In genomic region chr12:57134949-57135348, GRCh38 we compare ENCODE assay signal across 16 cellular contexts. TPM values are rescaled to one million over a fixed set of nuclear protein-coding genes. Genes with fewer than 3 reads are reported as not detected.
DNase-seq lines count a peak whose midpoint lies in the region; ATAC-seq and TF ChIP-seq lines count a peak whose summit lies in the region.
"Had no signal": no experiment of that assay in that cellular context is flagged by ENCODE, and none has a peak within 500 bp of the region (broad histone marks: within the 10 kb centered on the region; RNA-seq: fewer than 3 reads in every experiment).

No MANE protein-coding gene starts in this region.

- no peak overlapping the region for H2AK5ac ChIP-seq in neuronal stem cell (ENCODE audit: low read depth, low read length)

- H3K36me3 ChIP-seq in neuronal stem cell (replicated peaks in 1 of 2; ENCODE audit: control insufficient read depth in 2 of 2, insufficient read depth in 2 of 2, low read length in 2 of 2) (peaks cover 12 to 30% of the 10 kb centered on the region in 2 donors), urinary bladder (ENCODE audit: insufficient read depth) (peaks cover 1% of the 10 kb centered on the region)

- H3K27ac ChIP-seq in neuronal stem cell (replicated peaks; ENCODE audit: low read length) (peak overlapping the region; percentile 46), urinary bladder (ENCODE audit: low read depth) (peak overlapping the region; percentile 49)
- H3K27ac ChIP-seq: parathyroid adenoma had no signal

- H2BK12ac ChIP-seq in neuronal stem cell (ENCODE audit: low read length) = no peak overlapping the region

- peaks cover 9% of the 10 kb centered on the region for H3K79me1 ChIP-seq in neuronal stem cell (ENCODE audit: low read depth, low read length)

- DNase-seq in Right ventricle myocardium superior = peak; percentile 35
- DNase-seq in left ventricle myocardium superior = no peak
- no peak for DNase-seq in fibroblast of the aortic adventitia (ENCODE audit: low read depth)
- no peak for DNase-seq in neuronal stem cell (ENCODE audit: low spot score)
- no peak for DNase-seq in activated CD4-positive, CD25-positive, alpha-beta regulatory T cell (lab: John Stamatoyannopoulos, UW)
- no peak for DNase-seq in erythroblast (lab: John Stamatoyannopoulos, UW)
- DNase-seq: activated CD4-positive, alpha-beta memory T cell treated with anti-CD3 and anti-CD28 coated beads for 36 hours; activated naive CD8-positive, alpha-beta T cell treated with anti-CD3 and anti-CD28 coated beads for 36 hours; DND-41; NCI-H187; T-helper 17 cell had no signal

- no peak overlapping the region for H2BK120ac ChIP-seq in neuronal stem cell (ENCODE audit: low read depth, low read length)

- no peak overlapping the region for H2BK15ac ChIP-seq in neuronal stem cell (ENCODE audit: low read length)

- no peak overlapping the region for H3K18ac ChIP-seq in neuronal stem cell (ENCODE audit: low read length)

- intact Hi-C loops in Right ventricle myocardium superior (cut with DNase I) = no loop called here
- intact Hi-C loops in left ventricle myocardium superior (cut with micrococcal nuclease) = no loop called here

- WGBS in neuronal stem cell (ENCODE audit: extremely low coverage in 2 of 2, insufficient read length in 2 of 2, insufficient replicate concordance in 1 of 2), 2 donors = no CpG with 5 or more reads among the region's 9 CpGs
- 68% methylated on average over 9 of the region's 9 CpGs for WGBS in urinary bladder

- TF ChIP-seq POLR2A in erythroblast (IDR thresholded peaks at IDR 0.05; ENCODE audit: low read length) = no peak

- no peak overlapping the region for H3K4ac ChIP-seq in neuronal stem cell (ENCODE audit: low read length)

- no peak overlapping the region for H3K9ac ChIP-seq in neuronal stem cell (ENCODE audit: low read depth, low read length, poor library complexity)
- H3K9ac ChIP-seq: parathyroid adenoma had no signal

- H3K23ac ChIP-seq in neuronal stem cell (ENCODE audit: low read depth, low read length, poor library complexity) = no peak overlapping the region

- no peaks in the 10 kb centered on the region for H3K9me3 ChIP-seq in neuronal stem cell (replicated peaks in 1 of 2; ENCODE audit: control insufficient read depth in 2 of 2, insufficient read depth in 1 of 2, low read depth in 1 of 2, low read length in 2 of 2)
- H3K9me3 ChIP-seq: A549 had no signal

- H2BK5ac ChIP-seq in neuronal stem cell (ENCODE audit: low read length) = no peak overlapping the region

- peak overlapping the region; percentile 59 for H3K4me3 ChIP-seq in fibroblast of the aortic adventitia (ENCODE audit: low read depth, low read length)
- H3K4me3 ChIP-seq in neuronal stem cell (ENCODE audit: low read length in 2 of 2) = no peak overlapping the region
- H3K4me3 ChIP-seq in urinary bladder (ENCODE audit: low read depth, low read length) = no peak overlapping the region
- H3K4me3 ChIP-seq: A549 had no signal

- no peaks in the 10 kb centered on the region for H3K27me3 ChIP-seq in neuronal stem cell (ENCODE audit: control insufficient read depth in 3 of 3, insufficient read depth in 3 of 3, low read depth in 1 of 3, low read length in 3 of 3)

- no peak overlapping the region for H2AFZ ChIP-seq in neuronal stem cell (ENCODE audit: low read length)
- H2AFZ ChIP-seq: parathyroid adenoma had no signal

- no peak overlapping the region for H4K91ac ChIP-seq in neuronal stem cell (ENCODE audit: low read depth, low read length, poor library complexity)

- H3K14ac ChIP-seq in neuronal stem cell (ENCODE audit: low read length) = no peak overlapping the region

- TF ChIP-seq CTCF in fibroblast of the aortic adventitia (IDR thresholded peaks at IDR 0.05; ENCODE audit: insufficient read depth, low read length) = no peak

- ATAC-seq in Right ventricle myocardium superior (ENCODE audit: poor library complexity) = no peak
- ATAC-seq in left ventricle myocardium superior = no peak
- ATAC-seq in HG03469 (IDR thresholded peaks at IDR 0.05; ENCODE audit: unreplicated experiment) = no peak
- ATAC-seq: A549, T-helper 17 cell had no signal

- no peak overlapping the region for H3K4me2 ChIP-seq in neuronal stem cell (ENCODE audit: insufficient read depth, low read length, poor library complexity, severe bottlenecking)
- H3K4me2 ChIP-seq: A549 had no signal

- H4K8ac ChIP-seq in neuronal stem cell (ENCODE audit: low read depth, low read length) = no peak overlapping the region

- peaks cover 37 to 58% of the 10 kb centered on the region in 2 donors for H3K4me1 ChIP-seq in neuronal stem cell (ENCODE audit: control insufficient read depth in 2 of 2, insufficient read depth in 1 of 2, low read depth in 1 of 2, low read length in 2 of 2)
- H3K4me1 ChIP-seq in urinary bladder (ENCODE audit: insufficient read depth) = no peaks in the 10 kb centered on the region
- H3K4me1 ChIP-seq: parathyroid adenoma had no signal

RNA-seq across cellular contexts. Expression of gene LRP1, which starts 6.7 kb away (rescaled TPM):
- 121 TPM for total RNA-seq in Right ventricle myocardium superior
- 108 TPM for total RNA-seq in left ventricle myocardium superior
- total RNA-seq in fibroblast of the aortic adventitia (ENCODE audit: low replicate concordance) = 381 and 541 TPM in 2 replicates
- 13.3 TPM for polyA plus RNA-seq in neuronal stem cell (2013, experiment 1 of 2)
- 12.4 TPM for polyA plus RNA-seq in neuronal stem cell (2013, experiment 2 of 2)
- total RNA-seq in urinary bladder = 146 TPM
- polyA plus RNA-seq in urinary bladder = 141 TPM

RNA-seq across cellular contexts. Expression of gene LRP1-AS, which starts 12.5 kb away (rescaled TPM):
- not detected for total RNA-seq in Right ventricle myocardium superior
- total RNA-seq in left ventricle myocardium superior = not detected
- not detected in 2 replicates for total RNA-seq in fibroblast of the aortic adventitia (ENCODE audit: low replicate concordance)
- not detected for polyA plus RNA-seq in neuronal stem cell (2013, experiment 1 of 2)
- not detected for polyA plus RNA-seq in neuronal stem cell (2013, experiment 2 of 2)
- not detected for total RNA-seq in urinary bladder
- polyA plus RNA-seq in urinary bladder = not detected
- total RNA-seq: activated CD4-positive, alpha-beta memory T cell treated with anti-CD3 and anti-CD28 coated beads for 36 hours; activated naive CD8-positive, alpha-beta T cell treated with anti-CD3 and anti-CD28 coated beads for 36 hours; HT-29; T-helper 17 cell had no signal
- polyA plus RNA-seq: A549 had no signal

RNA-seq across cellular contexts. Expression of gene STAT6, which starts 23.8 kb away (rescaled TPM):
- 49.5 TPM for total RNA-seq in Right ventricle myocardium superior
- 46.1 TPM for total RNA-seq in left ventricle myocardium superior
- total RNA-seq in fibroblast of the aortic adventitia (ENCODE audit: low replicate concordance) = 89.0 and 102 TPM in 2 replicates
- 9.9 TPM for polyA plus RNA-seq in neuronal stem cell (2013, experiment 1 of 2)
- polyA plus RNA-seq in neuronal stem cell (2013, experiment 2 of 2) = 8.0 TPM
- 60.5 TPM for total RNA-seq in urinary bladder
- 172 TPM for polyA plus RNA-seq in urinary bladder

RNA-seq across cellular contexts. Expression of gene NAB2, which starts 46.0 kb away (rescaled TPM):
- total RNA-seq in Right ventricle myocardium superior = 10.3 TPM
- total RNA-seq in left ventricle myocardium superior = 10.9 TPM
- 41.8 and 54.2 TPM in 2 replicates for total RNA-seq in fibroblast of the aortic adventitia (ENCODE audit: low replicate concordance)
- polyA plus RNA-seq in neuronal stem cell (2013, experiment 1 of 2) = 51.0 TPM
- 47.9 TPM for polyA plus RNA-seq in neuronal stem cell (2013, experiment 2 of 2)
- total RNA-seq in urinary bladder = 25.6 TPM
- 39.1 TPM for polyA plus RNA-seq in urinary bladder

RNA-seq across cellular contexts. Expression of gene NEMP1, which starts 56.4 kb away (rescaled TPM):
- 3.0 TPM for total RNA-seq in Right ventricle myocardium superior
- 3.7 TPM for total RNA-seq in left ventricle myocardium superior
- 4.7 and 25.0 TPM in 2 replicates for total RNA-seq in fibroblast of the aortic adventitia (ENCODE audit: low replicate concordance)
- 31.6 TPM for polyA plus RNA-seq in neuronal stem cell (2013, experiment 1 of 2)
- 33.0 TPM for polyA plus RNA-seq in neuronal stem cell (2013, experiment 2 of 2)
- 18.0 TPM for total RNA-seq in urinary bladder
- 8.5 TPM for polyA plus RNA-seq in urinary bladder
